In the genomic region with DNA sequence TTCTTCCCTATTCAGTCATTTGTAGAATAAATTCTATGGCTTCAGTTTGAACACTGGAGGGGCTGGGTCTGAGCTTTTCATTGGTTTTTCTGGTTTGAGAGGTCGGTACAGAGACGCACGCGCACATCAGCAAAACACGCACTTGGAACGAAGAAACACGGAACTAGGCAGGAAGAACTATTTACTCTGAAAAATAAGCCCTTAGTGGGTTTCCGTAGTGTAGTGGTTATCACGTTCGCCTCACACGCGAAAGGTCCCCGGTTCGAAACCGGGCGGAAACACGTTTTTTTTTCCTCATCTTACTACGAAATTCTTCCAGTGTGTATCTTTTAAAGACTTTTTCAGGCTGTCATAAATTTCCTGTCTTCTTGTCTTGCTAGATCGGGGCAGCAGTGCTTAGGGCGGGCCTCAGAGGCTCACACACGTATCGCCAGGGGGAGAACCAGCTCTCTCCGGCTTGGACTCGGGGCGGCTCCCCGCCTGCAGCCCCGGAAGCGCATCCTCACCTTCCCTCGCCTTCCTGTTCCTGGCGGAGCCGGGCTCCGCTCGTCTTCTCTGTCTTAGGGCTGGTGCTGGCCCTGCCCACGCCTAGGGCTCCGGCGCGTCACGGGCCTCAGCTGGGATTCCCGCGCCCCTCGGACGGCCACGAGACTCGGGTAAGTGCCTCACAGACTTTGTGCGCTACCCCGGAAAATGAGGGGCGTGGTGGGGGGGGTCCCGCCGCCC, we compare ENCODE assay signal across 1 cellular context.
TF ChIP-seq lines count a peak whose summit lies in the region.

TSS of gene HMGN4 (plus strand) at position 521 of the 726 bp plus-strand sequence. CDS start 6,841 bp downstream, outside the sequence.

TF ChIP-seq in HepG2, 621 proteins besides CTCF, POLR2A, EP300 and RAD21 (continued from another document and continues in another):
- TF ChIP-seq IKZF5 (CRISPR knock-in tag; IDR thresholded peaks at IDR 0.05) (no peak; the same call in 1 of the 2 replicates), ZBTB25 (CRISPR knock-in tag; IDR thresholded peaks at IDR 0.05) (peak; percentile 71), IKZF1 (IDR thresholded peaks at IDR 0.05) (no peak), EED (CRISPR knock-in tag; IDR thresholded peaks at IDR 0.05) (0 out of 2 replicates have a peak, but pooled peaks have one; percentile 30), GTF3A (CRISPR knock-in tag; conservative IDR thresholded peaks at IDR 0.05) (no peak; the same call in 1 of the 2 replicates), ZSCAN9 (CRISPR knock-in tag; IDR thresholded peaks at IDR 0.05; ENCODE audit: borderline replicate concordance) (peak; percentile 82), TEAD3 (CRISPR knock-in tag; optimal IDR thresholded peaks at IDR 0.05; ENCODE audit: borderline replicate concordance) (peak; percentile 23), ZNF34 (CRISPR knock-in tag; IDR thresholded peaks at IDR 0.05; ENCODE audit: borderline replicate concordance) (no peak), GABPA (IDR thresholded peaks at IDR 0.05; ENCODE audit: low read depth, low read length) (peak; percentile 88), GABPA (CRISPR knock-in tag; IDR thresholded peaks at IDR 0.05; ENCODE audit: low read depth) (peak; percentile 94), DR1 (CRISPR knock-in tag; IDR thresholded peaks at IDR 0.05) (peak; percentile 58; the same call in 1 of the 2 replicates), ZNF589 (CRISPR knock-in tag; conservative IDR thresholded peaks at IDR 0.05) (0 out of 2 replicates have a peak, but pooled peaks have one; percentile 22), FOSL2 (CRISPR knock-in tag; IDR thresholded peaks at IDR 0.05) (no peak; the same call in 1 of the 2 replicates), PHF21A (CRISPR knock-in tag; IDR thresholded peaks at IDR 0.05) (no peak; the same call in 1 of the 2 replicates), ZNF329 (CRISPR knock-in tag; IDR thresholded peaks at IDR 0.05; ENCODE audit: low read depth) (no peak; the same call in 1 of the 2 replicates), PTBP1 (IDR thresholded peaks at IDR 0.05; ENCODE audit: low read depth, low read length, poor library complexity, severe bottlenecking) (no peak), SMAD3 (CRISPR knock-in tag; IDR thresholded peaks at IDR 0.05) (no peak; the same call in 1 of the 2 replicates), ZNF205 (CRISPR knock-in tag; IDR thresholded peaks at IDR 0.05) (no peak; the same call in 1 of the 2 replicates), RAD51 (IDR thresholded peaks at IDR 0.05; ENCODE audit: borderline replicate concordance) (no peak), SP1 (IDR thresholded peaks at IDR 0.05) (no peak), SP1 (CRISPR knock-in tag; IDR thresholded peaks at IDR 0.05) (no peak), YY1 (IDR thresholded peaks at IDR 0.05; ENCODE audit: insufficient read depth, insufficient replicate concordance, low read depth, low read length) (peak; percentile 25), SP140L (CRISPR knock-in tag; IDR thresholded peaks at IDR 0.05; ENCODE audit: borderline replicate concordance) (peak; percentile 14; the same call in 1 of the 2 replicates), NFE2L2 (IDR thresholded peaks at IDR 0.05; ENCODE audit: low read length) (peak; percentile 6; the same call in 1 of the 2 replicates), FOXA1 (IDR thresholded peaks at IDR 0.05) (no peak), FOXA1 (CRISPR knock-in tag; IDR thresholded peaks at IDR 0.05) (no peak), TCF7L2 (IDR thresholded peaks at IDR 0.05; ENCODE audit: low read depth, low read length) (no peak), ELK4 (CRISPR knock-in tag; IDR thresholded peaks at IDR 0.05; ENCODE audit: borderline replicate concordance) (no peak), ZNF678 (CRISPR knock-in tag; IDR thresholded peaks at IDR 0.05) (no peak; the same call in 1 of the 2 replicates), HINFP (CRISPR knock-in tag; IDR thresholded peaks at IDR 0.05; ENCODE audit: low read depth) (no peak), POGZ (CRISPR knock-in tag; IDR thresholded peaks at IDR 0.05) (peak; percentile 71), ZBTB42 (CRISPR knock-in tag; IDR thresholded peaks at IDR 0.05) (no peak), HOXD1 (CRISPR knock-in tag; IDR thresholded peaks at IDR 0.05) (peak; percentile 80), THAP8 (CRISPR knock-in tag; IDR thresholded peaks at IDR 0.05; ENCODE audit: borderline replicate concordance) (no peak), ZIK1 (CRISPR knock-in tag; IDR thresholded peaks at IDR 0.05; ENCODE audit: borderline replicate concordance, low read depth) (no peak; the same call in 1 of the 2 replicates), SRY (CRISPR knock-in tag; IDR thresholded peaks at IDR 0.05) (no peak)
- TF ChIP-seq, protein P1, sequence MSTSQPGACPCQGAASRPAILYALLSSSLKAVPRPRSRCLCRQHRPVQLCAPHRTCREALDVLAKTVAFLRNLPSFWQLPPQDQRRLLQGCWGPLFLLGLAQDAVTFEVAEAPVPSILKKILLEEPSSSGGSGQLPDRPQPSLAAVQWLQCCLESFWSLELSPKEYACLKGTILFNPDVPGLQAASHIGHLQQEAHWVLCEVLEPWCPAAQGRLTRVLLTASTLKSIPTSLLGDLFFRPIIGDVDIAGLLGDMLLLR (CRISPR knock-in tag; IDR thresholded peaks at IDR 0.05) = peak; percentile 96
- TF ChIP-seq, protein P2, sequence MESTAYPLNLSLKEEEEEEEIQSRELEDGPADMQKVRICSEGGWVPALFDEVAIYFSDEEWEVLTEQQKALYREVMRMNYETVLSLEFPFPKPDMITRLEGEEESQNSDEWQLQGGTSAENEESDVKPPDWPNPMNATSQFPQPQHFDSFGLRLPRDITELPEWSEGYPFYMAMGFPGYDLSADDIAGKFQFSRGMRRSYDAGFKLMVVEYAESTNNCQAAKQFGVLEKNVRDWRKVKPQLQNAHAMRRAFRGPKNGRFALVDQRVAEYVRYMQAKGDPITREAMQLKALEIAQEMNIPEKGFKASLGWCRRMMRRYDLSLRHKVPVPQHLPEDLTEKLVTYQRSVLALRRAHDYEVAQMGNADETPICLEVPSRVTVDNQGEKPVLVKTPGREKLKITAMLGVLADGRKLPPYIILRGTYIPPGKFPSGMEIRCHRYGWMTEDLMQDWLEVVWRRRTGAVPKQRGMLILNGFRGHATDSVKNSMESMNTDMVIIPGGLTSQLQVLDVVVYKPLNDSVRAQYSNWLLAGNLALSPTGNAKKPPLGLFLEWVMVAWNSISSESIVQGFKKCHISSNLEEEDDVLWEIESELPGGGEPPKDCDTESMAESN (CRISPR knock-in tag; conservative IDR thresholded peaks at IDR 0.05) = peak; percentile 73; the same call in 1 of the 2 replicates
- TF ChIP-seq, protein P3, sequence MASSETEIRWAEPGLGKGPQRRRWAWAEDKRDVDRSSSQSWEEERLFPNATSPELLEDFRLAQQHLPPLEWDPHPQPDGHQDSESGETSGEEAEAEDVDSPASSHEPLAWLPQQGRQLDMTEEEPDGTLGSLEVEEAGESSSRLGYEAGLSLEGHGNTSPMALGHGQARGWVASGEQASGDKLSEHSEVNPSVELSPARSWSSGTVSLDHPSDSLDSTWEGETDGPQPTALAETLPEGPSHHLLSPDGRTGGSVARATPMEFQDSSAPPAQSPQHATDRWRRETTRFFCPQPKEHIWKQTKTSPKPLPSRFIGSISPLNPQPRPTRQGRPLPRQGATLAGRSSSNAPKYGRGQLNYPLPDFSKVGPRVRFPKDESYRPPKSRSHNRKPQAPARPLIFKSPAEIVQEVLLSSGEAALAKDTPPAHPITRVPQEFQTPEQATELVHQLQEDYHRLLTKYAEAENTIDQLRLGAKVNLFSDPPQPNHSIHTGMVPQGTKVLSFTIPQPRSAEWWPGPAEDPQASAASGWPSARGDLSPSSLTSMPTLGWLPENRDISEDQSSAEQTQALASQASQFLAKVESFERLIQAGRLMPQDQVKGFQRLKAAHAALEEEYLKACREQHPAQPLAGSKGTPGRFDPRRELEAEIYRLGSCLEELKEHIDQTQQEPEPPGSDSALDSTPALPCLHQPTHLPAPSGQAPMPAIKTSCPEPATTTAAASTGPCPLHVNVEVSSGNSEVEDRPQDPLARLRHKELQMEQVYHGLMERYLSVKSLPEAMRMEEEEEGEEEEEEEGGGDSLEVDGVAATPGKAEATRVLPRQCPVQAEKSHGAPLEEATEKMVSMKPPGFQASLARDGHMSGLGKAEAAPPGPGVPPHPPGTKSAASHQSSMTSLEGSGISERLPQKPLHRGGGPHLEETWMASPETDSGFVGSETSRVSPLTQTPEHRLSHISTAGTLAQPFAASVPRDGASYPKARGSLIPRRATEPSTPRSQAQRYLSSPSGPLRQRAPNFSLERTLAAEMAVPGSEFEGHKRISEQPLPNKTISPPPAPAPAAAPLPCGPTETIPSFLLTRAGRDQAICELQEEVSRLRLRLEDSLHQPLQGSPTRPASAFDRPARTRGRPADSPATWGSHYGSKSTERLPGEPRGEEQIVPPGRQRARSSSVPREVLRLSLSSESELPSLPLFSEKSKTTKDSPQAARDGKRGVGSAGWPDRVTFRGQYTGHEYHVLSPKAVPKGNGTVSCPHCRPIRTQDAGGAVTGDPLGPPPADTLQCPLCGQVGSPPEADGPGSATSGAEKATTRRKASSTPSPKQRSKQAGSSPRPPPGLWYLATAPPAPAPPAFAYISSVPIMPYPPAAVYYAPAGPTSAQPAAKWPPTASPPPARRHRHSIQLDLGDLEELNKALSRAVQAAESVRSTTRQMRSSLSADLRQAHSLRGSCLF (CRISPR knock-in tag; IDR thresholded peaks at IDR 0.05; ENCODE audit: borderline replicate concordance) = no peak; the same call in 1 of the 2 replicates
- TF ChIP-seq, protein P4, sequence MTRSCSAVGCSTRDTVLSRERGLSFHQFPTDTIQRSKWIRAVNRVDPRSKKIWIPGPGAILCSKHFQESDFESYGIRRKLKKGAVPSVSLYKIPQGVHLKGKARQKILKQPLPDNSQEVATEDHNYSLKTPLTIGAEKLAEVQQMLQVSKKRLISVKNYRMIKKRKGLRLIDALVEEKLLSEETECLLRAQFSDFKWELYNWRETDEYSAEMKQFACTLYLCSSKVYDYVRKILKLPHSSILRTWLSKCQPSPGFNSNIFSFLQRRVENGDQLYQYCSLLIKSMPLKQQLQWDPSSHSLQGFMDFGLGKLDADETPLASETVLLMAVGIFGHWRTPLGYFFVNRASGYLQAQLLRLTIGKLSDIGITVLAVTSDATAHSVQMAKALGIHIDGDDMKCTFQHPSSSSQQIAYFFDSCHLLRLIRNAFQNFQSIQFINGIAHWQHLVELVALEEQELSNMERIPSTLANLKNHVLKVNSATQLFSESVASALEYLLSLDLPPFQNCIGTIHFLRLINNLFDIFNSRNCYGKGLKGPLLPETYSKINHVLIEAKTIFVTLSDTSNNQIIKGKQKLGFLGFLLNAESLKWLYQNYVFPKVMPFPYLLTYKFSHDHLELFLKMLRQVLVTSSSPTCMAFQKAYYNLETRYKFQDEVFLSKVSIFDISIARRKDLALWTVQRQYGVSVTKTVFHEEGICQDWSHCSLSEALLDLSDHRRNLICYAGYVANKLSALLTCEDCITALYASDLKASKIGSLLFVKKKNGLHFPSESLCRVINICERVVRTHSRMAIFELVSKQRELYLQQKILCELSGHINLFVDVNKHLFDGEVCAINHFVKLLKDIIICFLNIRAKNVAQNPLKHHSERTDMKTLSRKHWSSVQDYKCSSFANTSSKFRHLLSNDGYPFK (CRISPR knock-in tag; IDR thresholded peaks at IDR 0.05; ENCODE audit: borderline replicate concordance) = no peak; the same call in 1 of the 2 replicates
